19 cellular contexts compared by ENCODE assay signal in the genomic region with DNA sequence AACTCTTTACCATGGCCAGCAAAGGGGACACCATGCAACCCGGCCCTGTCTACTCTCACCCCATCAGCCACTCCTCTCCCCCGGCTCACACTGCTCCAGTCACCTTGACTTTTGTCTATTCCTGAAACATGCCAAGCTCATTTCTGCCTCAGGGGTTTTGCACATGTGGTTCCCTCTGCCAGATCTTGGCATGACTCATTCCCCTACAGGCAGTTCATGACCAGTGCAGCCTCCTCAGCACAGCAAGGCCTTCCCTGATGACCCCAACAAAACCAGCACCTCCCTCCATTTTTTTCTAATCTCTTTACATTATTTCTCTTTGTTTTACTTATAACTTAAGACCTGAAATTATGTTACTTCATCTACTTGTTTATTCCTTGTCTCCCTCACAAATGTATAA. TPM values are rescaled to one million over a fixed set of nuclear protein-coding genes. Genes with fewer than 3 reads are reported as not detected.
DNase-seq lines count a peak whose midpoint lies in the region; ATAC-seq, FAIRE-seq and TF ChIP-seq lines count a peak whose summit lies in the region.
"Had no signal": no experiment of that assay in that cellular context is flagged by ENCODE, and none has a peak within 500 bp of the region (broad histone marks: within the 10 kb centered on the region; RNA-seq: fewer than 3 reads in every experiment).

No MANE protein-coding gene starts in this region.

- H3K4me2 ChIP-seq in K562 (ENCODE audit: insufficient read depth, low read length): no peak overlapping the region
- H3K4me2 ChIP-seq in neural progenitor cell: no peak overlapping the region

- H3K9ac ChIP-seq in K562 (ENCODE audit: insufficient read depth in 1 of 2, low read depth in 2 of 2, low read length in 2 of 2): no peak overlapping the region
- no peak overlapping the region for H3K9ac ChIP-seq in neural progenitor cell

- no peaks in the 10 kb centered on the region for H3K36me3 Mint-ChIP-seq in neural progenitor cell
- no peaks in the 10 kb centered on the region for H3K36me3 Mint-ChIP-seq in activated CD8-positive, alpha-beta memory T cell treated with anti-CD3 and anti-CD28 coated beads, Interleukin-2, amount 10 ng/mL, durations not matched to agents 7 days and 5 days

- ATAC-seq in K562: peak; percentile 35; the same call in 1 of the 3 replicates
- no peak for ATAC-seq in activated CD8-positive, alpha-beta memory T cell treated with anti-CD3 and anti-CD28 coated beads, Interleukin-2, amount 10 ng/mL, durations not matched to agents 7 days and 5 days
- ATAC-seq: stimulated activated naive CD8-positive, alpha-beta T cell treated with anti-CD3 and anti-CD28 coated beads, Interleukin-15, Interleukin-2, amounts not matched to agents 100 U/mL and 50 U/mL, for 24 hours had no signal

- no peak for FAIRE-seq in K562 (lab: Jason Lieb, UNC)

- WGBS in K562 (ENCODE audit: insufficient coverage, low coverage, missing lambda C conversion rate): 3% methylated on average over 2 of the region's 2 CpGs

- no peak for TF ChIP-seq EP300 in K562 (IDR thresholded peaks at IDR 0.05; ENCODE audit: low read length)

- TF ChIP-seq RAD21 in K562 (CRISPR knock-in tag; conservative IDR thresholded peaks at IDR 0.05 in 1 of 2, IDR thresholded peaks at IDR 0.05 in 1 of 2): no peak

- intact Hi-C loops in K562 (cut with micrococcal nuclease): no loop called here

- in situ Hi-C loops in K562 (cut with MboI): no loop called here

- POLR2A ChIA-PET in K562 (lab: Yijun Ruan, JAX): no interaction called here

- H3K4me1 ChIP-seq in K562 (replicated peaks in 1 of 2; ENCODE audit: control insufficient read depth in 2 of 2, insufficient read depth in 2 of 2, low read length in 2 of 2) (no peaks in the 10 kb centered on the region), neural progenitor cell (no peaks in the 10 kb centered on the region)

- no peaks in the 10 kb centered on the region; the same call in 1 of the 2 replicates for H4K20me1 ChIP-seq in K562 (replicated peaks; ENCODE audit: control insufficient read depth, insufficient read depth, low read length)
- H4K20me1 ChIP-seq in neural progenitor cell (ENCODE audit: low read depth): no peaks in the 10 kb centered on the region

- H3K79me2 ChIP-seq in K562 (ENCODE audit: control insufficient read depth, insufficient read depth, low read length) (no peaks in the 10 kb centered on the region), neural progenitor cell (ENCODE audit: low read depth) (no peaks in the 10 kb centered on the region)

- no peak overlapping the region for H3K4me3 Mint-ChIP-seq in neural progenitor cell
- no peak overlapping the region for H3K4me3 Mint-ChIP-seq in activated CD8-positive, alpha-beta memory T cell treated with anti-CD3 and anti-CD28 coated beads, Interleukin-2, amount 10 ng/mL, durations not matched to agents 7 days and 5 days
- H3K4me3 Mint-ChIP-seq: activated CD4-positive, alpha-beta memory T cell treated with anti-CD3 and anti-CD28 coated beads, Interleukin-2, amount 10 ng/mL, durations not matched to agents 7 days and 5 days had no signal

- H3K27me3 ChIP-seq in K562 (ENCODE audit: control insufficient read depth in 2 of 2, insufficient read depth in 2 of 2, low read length in 2 of 2) (peaks cover 0 to 23% of the 10 kb centered on the region in 2 experiments; a peak in 2 of 5 replicates), neural progenitor cell (no peaks in the 10 kb centered on the region)

- TF ChIP-seq CTCF in K562 (IDR thresholded peaks at IDR 0.05 in 2 of 3, conservative IDR thresholded peaks at IDR 0.05 in 1 of 3; ENCODE audit: insufficient read depth in 2 of 3, low read depth in 1 of 3, low read length in 3 of 3) (0 out of 6 replicates have a peak, but pooled peaks of 2 of the 3 experiments have one; percentile 3 to 14), neural progenitor cell (IDR thresholded peaks at IDR 0.05) (peak; percentile 10)

- no peak overlapping the region for H3K4me3 ChIP-seq in K562
- H3K4me3 ChIP-seq in neural progenitor cell: no peak overlapping the region
- H3K4me3 ChIP-seq: dorsolateral prefrontal cortex, skin epidermis had no signal

- TF ChIP-seq POLR2A in K562 (conservative IDR thresholded peaks at IDR 0.05): no peak

- CTCF ChIA-PET in K562 (lab: Yijun Ruan, JAX; ENCODE audit: low intra/inter-chr PET ratio): no interaction called here
- CTCF ChIA-PET in activated CD8-positive, alpha-beta memory T cell treated with anti-CD3 and anti-CD28 coated beads, Interleukin-2, amount 10 ng/mL, durations not matched to agents 7 days and 5 days (lab: Charles Lee): no interaction called here

- no peaks in the 10 kb centered on the region for H3K9me1 ChIP-seq in K562 (ENCODE audit: control insufficient read depth, insufficient read depth, low read length)

- H3K27ac Mint-ChIP-seq in neural progenitor cell: no peak overlapping the region
- H3K27ac Mint-ChIP-seq in activated CD8-positive, alpha-beta memory T cell treated with anti-CD3 and anti-CD28 coated beads, Interleukin-2, amount 10 ng/mL, durations not matched to agents 7 days and 5 days: no peak overlapping the region
- H3K27ac Mint-ChIP-seq: activated CD4-positive, alpha-beta memory T cell treated with anti-CD3 and anti-CD28 coated beads, Interleukin-2, amount 10 ng/mL, durations not matched to agents 7 days and 5 days had no signal

- peaks cover 11% of the 10 kb centered on the region for H3K27me3 Mint-ChIP-seq in neural progenitor cell (ENCODE audit: insufficient read depth, low read depth)
- H3K27me3 Mint-ChIP-seq in activated CD8-positive, alpha-beta memory T cell treated with anti-CD3 and anti-CD28 coated beads, Interleukin-2, amount 10 ng/mL, durations not matched to agents 7 days and 5 days: peaks cover 10% of the 10 kb centered on the region

- no TSS peak for BruUV-seq in K562 (replicated peaks; lab: Mats Ljungman, UMichigan)

- H2AFZ ChIP-seq in K562 (ENCODE audit: low read depth, low read length) (no peak overlapping the region), neural progenitor cell (replicated peaks) (no peak overlapping the region)

- peaks cover 4% of the 10 kb centered on the region for H3K9me3 Mint-ChIP-seq in neural progenitor cell
- H3K9me3 Mint-ChIP-seq in activated CD8-positive, alpha-beta memory T cell treated with anti-CD3 and anti-CD28 coated beads, Interleukin-2, amount 10 ng/mL, durations not matched to agents 7 days and 5 days (ENCODE audit: low read depth): no peaks in the 10 kb centered on the region
- H3K9me3 Mint-ChIP-seq: activated CD4-positive, alpha-beta memory T cell treated with anti-CD3 and anti-CD28 coated beads, Interleukin-2, amount 10 ng/mL, durations not matched to agents 7 days and 5 days had no signal

- DNase-seq in DMS 273 (lab: John Stamatoyannopoulos, UW; ENCODE audit: unreplicated experiment) (peak; percentile 34), DMS 273 treated with DMSO at 0.1 percent for 48 hours (lab: John Stamatoyannopoulos, UW) (no peak), HPDE6-E6E7 (ENCODE audit: extremely low spot score) (peak; percentile 14), K562 (ENCODE audit: extremely low read depth in 1 of 4, low spot score in 3 of 4) (peak in 1 of 4 experiments; percentile 21), neural progenitor cell (ENCODE audit: low spot score) (no peak), HuH-7 (ENCODE audit: low spot score) (no peak), GM19240 (ENCODE audit: insufficient read length, low spot score) (no peak)
- no peak for DNase-seq in activated CD8-positive, alpha-beta memory T cell treated with anti-CD3 and anti-CD28 coated beads, Interleukin-2, amount 10 ng/mL, durations not matched to agents 7 days and 5 days
- DNase-seq: activated CD4-positive, alpha-beta memory T cell treated with anti-CD3 and anti-CD28 coated beads, Interleukin-2, amount 10 ng/mL, durations not matched to agents 7 days and 5 days; activated effector memory CD4-positive, alpha-beta T cell treated with anti-CD3 and anti-CD28 coated beads, Interleukin-2, amount 50 U/mL, for 16 hours; dorsolateral prefrontal cortex; KG1; NCI-H524 treated with DMSO at 0.1 percent for 48 hours; nucleus accumbens; stimulated activated naive CD8-positive, alpha-beta T cell treated with anti-CD3 and anti-CD28 coated beads, Interleukin-15, Interleukin-2, amounts not matched to agents 100 U/mL and 50 U/mL, for 24 hours had no signal

- H3F3A ChIP-seq in neural progenitor cell (ENCODE audit: low read depth): no peaks in the 10 kb centered on the region

- H3K36me3 ChIP-seq in K562 (ENCODE audit: control insufficient read depth, insufficient read depth, low read length) (no peaks in the 10 kb centered on the region), neural progenitor cell (no peaks in the 10 kb centered on the region)

- H3K4me1 Mint-ChIP-seq in neural progenitor cell: peaks cover 25% of the 10 kb centered on the region
- H3K4me1 Mint-ChIP-seq in activated CD8-positive, alpha-beta memory T cell treated with anti-CD3 and anti-CD28 coated beads, Interleukin-2, amount 10 ng/mL, durations not matched to agents 7 days and 5 days: no peaks in the 10 kb centered on the region
- H3K4me1 Mint-ChIP-seq: activated CD4-positive, alpha-beta memory T cell treated with anti-CD3 and anti-CD28 coated beads, Interleukin-2, amount 10 ng/mL, durations not matched to agents 7 days and 5 days had no signal

- H3K27ac ChIP-seq in K562 (ENCODE audit: extremely low read depth, low read depth, low read length): no peak overlapping the region
- no peak overlapping the region for H3K27ac ChIP-seq in neural progenitor cell
- H3K27ac ChIP-seq: 22Rv1, dorsolateral prefrontal cortex, skin epidermis had no signal

- H3K9me3 ChIP-seq in K562 (replicated peaks; ENCODE audit: control insufficient read depth, insufficient read depth, low read depth, low read length) (no peaks in the 10 kb centered on the region), neural progenitor cell (ENCODE audit: low read depth) (no peaks in the 10 kb centered on the region)

RNA-seq across cellular contexts. Expression of gene GJB5, which starts 58.6 kb away (rescaled TPM):
- not detected in 2 replicates for total RNA-seq in K562 (2011; cell fraction: chromatin; rRNA removed; ENCODE audit: low replicate concordance)
- not detected in 2 replicates for total RNA-seq in K562 (2011; cell fraction: nucleolus; rRNA removed)
- not detected in 2 replicates for total RNA-seq in K562 (2011; cell fraction: nucleoplasm; rRNA removed)
- total RNA-seq in K562 (2014; rRNA removed) (not detected in 2 replicates), K562 (2014; rRNA removed; fragmentation: Illumina TruSeq; extraction: Trizol) (not detected in 2 replicates), K562 (2015; rRNA removed; fragmentation: Illumina TruSeq; extraction: Trizol) (not detected in 2 replicates), K562 (2021) (not detected in 2 replicates), neural progenitor cell (ENCODE audit: low replicate concordance) (not detected in 2 replicates)
- polyA plus RNA-seq in K562 (2011; rRNA removed) (not detected in 2 replicates), K562 (2014; fragmentation: Illumina TruSeq; extraction: Trizol) (not detected in 2 replicates), K562 (2014; fragmentation: Nextera tagmentation; extraction: Ambion mirVana) (under 1 TPM in 1 of 2 experiments, not detected in 1; 0.04 TPM), K562 (2014; rRNA removed) (not detected in 2 replicates)
- 0.07 TPM in 1 of 2 replicates, not detected in the other for polyA plus RNA-seq in K562 (2011; cell fraction: cytosol; rRNA removed)
- polyA plus RNA-seq in K562 (2011; cell fraction: nucleus; rRNA removed): not detected in 2 replicates
- 0.10 and 0.39 TPM in 2 replicates for polyA plus RNA-seq in K562 (2012)
- not detected in 2 replicates for polyA minus RNA-seq in K562 (2011; rRNA and poly(A)+ RNA removed)
- not detected in 2 replicates for polyA minus RNA-seq in K562 (2011; cell fraction: cytosol; rRNA and poly(A)+ RNA removed)
- not detected in 2 replicates for polyA minus RNA-seq in K562 (2011; cell fraction: nucleus; rRNA and poly(A)+ RNA removed)
- total RNA-seq in activated CD8-positive, alpha-beta memory T cell treated with anti-CD3 and anti-CD28 coated beads, Interleukin-2, amount 10 ng/mL, durations not matched to agents 7 days and 5 days: not detected
- total RNA-seq: activated CD4-positive, alpha-beta memory T cell treated with anti-CD3 and anti-CD28 coated beads, Interleukin-2, amount 10 ng/mL, durations not matched to agents 7 days and 5 days; fibroblast of villous mesenchyme; mesenteric fat pad had no signal

Comparison
In these comparisons a context has a peak if more than half of its experiments do, and no peak if none do; other contexts are left out.
1. DNase-seq: peak in DMS 273 (single experiment) and HPDE6-E6E7 (single experiment); none in DMS 273 treated with DMSO at 0.1 percent for 48 hours (single experiment), neural progenitor cell (single experiment), HuH-7 (single experiment), activated CD8-positive, alpha-beta memory T cell treated with anti-CD3 and anti-CD28 coated beads, Interleukin-2, amount 10 ng/mL, durations not matched to agents 7 days and 5 days (single experiment) and GM19240 (single experiment).